Comparison of ENCODE assay signal across 13 cellular contexts in the genomic region with DNA sequence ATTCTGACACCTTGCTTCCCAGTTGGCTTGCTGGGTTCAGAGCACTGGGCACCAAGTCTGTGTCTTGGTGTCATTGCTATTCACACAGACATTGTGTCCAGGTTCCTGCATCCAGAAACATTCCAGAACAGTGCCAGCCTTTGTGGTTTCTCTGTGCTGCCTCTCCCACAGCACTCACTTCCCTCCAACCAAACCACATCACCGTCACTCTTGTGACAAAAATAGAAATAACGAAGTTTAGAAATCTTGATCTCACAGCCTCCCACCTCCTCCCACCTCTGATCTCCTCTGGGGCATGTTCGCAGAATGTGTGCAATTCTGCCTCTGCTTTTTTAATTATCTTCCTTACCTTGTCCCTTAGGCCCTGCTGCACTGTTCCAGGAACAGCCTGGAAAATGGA. TPM values are rescaled to one million over a fixed set of nuclear protein-coding genes. Genes with fewer than 3 reads are reported as not detected.
A peak's percentile ranks its signal among the peaks of the same experiment; 100 is the strongest.
DNase-seq lines count a peak whose midpoint lies in the region; ATAC-seq, FAIRE-seq and TF ChIP-seq lines count a peak whose summit lies in the region.
"Had no signal": no experiment of that assay in that cellular context is flagged by ENCODE, and none has a peak within 500 bp of the region (broad histone marks: within the 10 kb centered on the region; RNA-seq: fewer than 3 reads in every experiment).

No MANE protein-coding gene starts in this region.

- H3K36me3 ChIP-seq in right lobe of liver (no peaks in the 10 kb centered on the region), uterus (no peaks in the 10 kb centered on the region), small intestine (ENCODE audit: control insufficient read depth in 2 of 2, insufficient read depth in 2 of 2, low read length in 2 of 2) (no peaks in the 10 kb centered on the region)

- TF ChIP-seq CTCF in right lobe of liver (IDR thresholded peaks at IDR 0.05) (no peak), uterus (IDR thresholded peaks at IDR 0.05) (no peak)

- ATAC-seq in HG02571 (IDR thresholded peaks at IDR 0.05; ENCODE audit: unreplicated experiment) (peak; percentile 36), right lobe of liver (no peak)
- ATAC-seq: activated CD4-positive, CD25-positive, alpha-beta regulatory T cell treated with anti-CD3 and anti-CD28 coated beads, Interleukin-2, amount 50 U/mL, for 24 hours; HCT116 had no signal

- no peak overlapping the region for H3K27ac ChIP-seq in right lobe of liver
- no peak overlapping the region for H3K27ac ChIP-seq in uterus
- no peak overlapping the region for H3K27ac ChIP-seq in small intestine (ENCODE audit: low read depth in 1 of 2, low read length in 1 of 2)

- H3K9me3 ChIP-seq in right lobe of liver (no peaks in the 10 kb centered on the region), uterus (no peaks in the 10 kb centered on the region), small intestine (ENCODE audit: control insufficient read depth, low read depth) (no peaks in the 10 kb centered on the region)

- TF ChIP-seq POLR2A in right lobe of liver (IDR thresholded peaks at IDR 0.05) (no peak), uterus (IDR thresholded peaks at IDR 0.05) (no peak)

- H3K4me1 ChIP-seq in right lobe of liver = no peaks in the 10 kb centered on the region
- H3K4me1 ChIP-seq in uterus = no peaks in the 10 kb centered on the region
- no peaks in the 10 kb centered on the region for H3K4me1 ChIP-seq in small intestine (ENCODE audit: control insufficient read depth in 2 of 2, insufficient read depth in 1 of 2, low read depth in 1 of 2, low read length in 1 of 2)

- no peaks in the 10 kb centered on the region for H3K27me3 ChIP-seq in right lobe of liver
- H3K27me3 ChIP-seq in uterus = no peaks in the 10 kb centered on the region
- H3K27me3 ChIP-seq in small intestine (ENCODE audit: control insufficient read depth in 2 of 2, insufficient read depth in 2 of 2, low read length in 2 of 2) = no peaks in the 10 kb centered on the region

- in situ Hi-C loops in SK-MEL-5 (cut with HindIII; ENCODE audit: low pct_unique_long_range_greater_than_20kb, low sequenced_read_pairs) = no loop called here

- DNase-seq in GDM1 (lab: John Stamatoyannopoulos, UW) (peak; percentile 84), SK-MEL-5 (ENCODE audit: low read depth, low spot score) (peak; percentile 88), iris pigment epithelial cell (ENCODE audit: low read depth) (peak; percentile 25), NCI-H146 treated with DMSO at 0.1 percent for 48 hours (lab: John Stamatoyannopoulos, UW; ENCODE audit: unreplicated experiment) (no peak), right lobe of liver (no peak), uterus (no peak), small intestine (no peak)
- DNase-seq: left cardiac atrium, NCI-H2081 had no signal

- H3K4me3 ChIP-seq in right lobe of liver (no peak overlapping the region), uterus (no peak overlapping the region), small intestine (ENCODE audit: low read depth in 1 of 2, low read length in 2 of 2) (no peak overlapping the region)

- FAIRE-seq in small intestine (lab: Jason Lieb, UNC) = no peak

- 62% methylated on average over 3 of the region's 3 CpGs for WGBS in right lobe of liver (ENCODE audit: insufficient coverage, low coverage, low lambda C conversion rate, missing lambda C conversion rate)
- WGBS in small intestine, 3 donors = 57 to 88% (median 76%) methylated on average over 3 of the region's 3 CpGs

- intact Hi-C loops in right lobe of liver (cut with DNase I) = no loop called here
- intact Hi-C loops in uterus (cut with DNase I; ENCODE audit: low total_unique reads) = no loop called here

RNA-seq across cellular contexts. Expression of a gene that starts 8.8 kb away (rescaled TPM):
- total RNA-seq in SK-MEL-5 (2014; rRNA removed; shearing (Covaris generic)) = not detected in 2 replicates
- polyA plus RNA-seq in SK-MEL-5 (2015; cell fraction: cytosol; rRNA removed) = 0.26 TPM in 1 of 2 replicates, not detected in the other
- not detected in 2 replicates for polyA plus RNA-seq in SK-MEL-5 (2015; cell fraction: nucleus; rRNA removed)
- total RNA-seq in right lobe of liver (not detected), uterus (under 1 TPM in 1 of 4 donors, not detected in 3; 0.14 TPM)
- polyA plus RNA-seq in small intestine = not detected
- total RNA-seq: dermis microvascular lymphatic vessel endothelial cell, left cardiac atrium had no signal

Comparison
In these comparisons a context has a peak if more than half of its experiments do, and no peak if none do; other contexts are left out.
1. DNase-seq: peak in GDM1 (single experiment), SK-MEL-5 (single experiment) and iris pigment epithelial cell (single experiment); none in NCI-H146 treated with DMSO at 0.1 percent for 48 hours (single experiment), right lobe of liver (0 of 3), uterus (0 of 2) and small intestine (single experiment).